Comparison of ENCODE assay signal across 1 cellular context in the genomic region with DNA sequence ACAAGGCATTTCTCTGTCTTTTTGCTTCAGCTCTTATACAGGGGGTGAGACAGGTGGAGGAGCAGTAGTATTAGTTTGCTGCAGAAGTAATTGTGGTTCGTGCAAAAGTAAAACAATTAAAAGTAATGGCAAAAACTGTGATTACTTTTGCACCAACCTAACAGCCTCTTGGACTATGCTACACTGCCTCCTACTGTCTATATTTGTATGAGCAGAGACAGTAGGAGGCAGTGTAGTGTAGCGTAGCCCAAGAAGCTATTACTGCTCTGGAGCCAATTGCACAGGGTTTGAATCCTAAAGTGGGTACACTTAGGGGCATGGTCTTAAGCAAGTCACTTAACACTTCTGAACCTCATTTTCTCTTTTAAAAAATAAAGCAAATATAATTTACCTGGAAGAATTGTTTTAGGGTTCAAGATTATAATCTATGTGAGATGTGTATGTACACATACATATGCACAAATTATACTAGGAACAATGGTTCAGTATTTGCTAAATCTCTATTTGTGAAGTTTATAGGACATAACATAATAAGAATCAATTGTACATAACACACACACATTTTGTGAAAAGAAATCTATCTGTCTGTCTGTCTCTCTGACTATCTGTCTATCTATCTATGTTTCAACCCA.
TF ChIP-seq lines count a peak whose summit lies in the region.

No MANE protein-coding gene starts in this region.

TF ChIP-seq in K562, 482 proteins besides CTCF, POLR2A, EP300 and RAD21 (continued from another document):
- TF ChIP-seq, protein P1, sequence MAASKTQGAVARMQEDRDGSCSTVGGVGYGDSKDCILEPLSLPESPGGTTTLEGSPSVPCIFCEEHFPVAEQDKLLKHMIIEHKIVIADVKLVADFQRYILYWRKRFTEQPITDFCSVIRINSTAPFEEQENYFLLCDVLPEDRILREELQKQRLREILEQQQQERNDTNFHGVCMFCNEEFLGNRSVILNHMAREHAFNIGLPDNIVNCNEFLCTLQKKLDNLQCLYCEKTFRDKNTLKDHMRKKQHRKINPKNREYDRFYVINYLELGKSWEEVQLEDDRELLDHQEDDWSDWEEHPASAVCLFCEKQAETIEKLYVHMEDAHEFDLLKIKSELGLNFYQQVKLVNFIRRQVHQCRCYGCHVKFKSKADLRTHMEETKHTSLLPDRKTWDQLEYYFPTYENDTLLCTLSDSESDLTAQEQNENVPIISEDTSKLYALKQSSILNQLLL (CRISPR knock-in tag; IDR thresholded peaks at IDR 0.05; ENCODE audit: borderline replicate concordance), result no peak
- TF ChIP-seq CCAR2 (IDR thresholded peaks at IDR 0.05; ENCODE audit: low read depth, low read length) (no peak), TAF15 (IDR thresholded peaks at IDR 0.05; ENCODE audit: low read depth, low read length) (no peak), NFXL1 (CRISPR knock-in tag; IDR thresholded peaks at IDR 0.05) (no peak)
- TF ChIP-seq, protein P2, sequence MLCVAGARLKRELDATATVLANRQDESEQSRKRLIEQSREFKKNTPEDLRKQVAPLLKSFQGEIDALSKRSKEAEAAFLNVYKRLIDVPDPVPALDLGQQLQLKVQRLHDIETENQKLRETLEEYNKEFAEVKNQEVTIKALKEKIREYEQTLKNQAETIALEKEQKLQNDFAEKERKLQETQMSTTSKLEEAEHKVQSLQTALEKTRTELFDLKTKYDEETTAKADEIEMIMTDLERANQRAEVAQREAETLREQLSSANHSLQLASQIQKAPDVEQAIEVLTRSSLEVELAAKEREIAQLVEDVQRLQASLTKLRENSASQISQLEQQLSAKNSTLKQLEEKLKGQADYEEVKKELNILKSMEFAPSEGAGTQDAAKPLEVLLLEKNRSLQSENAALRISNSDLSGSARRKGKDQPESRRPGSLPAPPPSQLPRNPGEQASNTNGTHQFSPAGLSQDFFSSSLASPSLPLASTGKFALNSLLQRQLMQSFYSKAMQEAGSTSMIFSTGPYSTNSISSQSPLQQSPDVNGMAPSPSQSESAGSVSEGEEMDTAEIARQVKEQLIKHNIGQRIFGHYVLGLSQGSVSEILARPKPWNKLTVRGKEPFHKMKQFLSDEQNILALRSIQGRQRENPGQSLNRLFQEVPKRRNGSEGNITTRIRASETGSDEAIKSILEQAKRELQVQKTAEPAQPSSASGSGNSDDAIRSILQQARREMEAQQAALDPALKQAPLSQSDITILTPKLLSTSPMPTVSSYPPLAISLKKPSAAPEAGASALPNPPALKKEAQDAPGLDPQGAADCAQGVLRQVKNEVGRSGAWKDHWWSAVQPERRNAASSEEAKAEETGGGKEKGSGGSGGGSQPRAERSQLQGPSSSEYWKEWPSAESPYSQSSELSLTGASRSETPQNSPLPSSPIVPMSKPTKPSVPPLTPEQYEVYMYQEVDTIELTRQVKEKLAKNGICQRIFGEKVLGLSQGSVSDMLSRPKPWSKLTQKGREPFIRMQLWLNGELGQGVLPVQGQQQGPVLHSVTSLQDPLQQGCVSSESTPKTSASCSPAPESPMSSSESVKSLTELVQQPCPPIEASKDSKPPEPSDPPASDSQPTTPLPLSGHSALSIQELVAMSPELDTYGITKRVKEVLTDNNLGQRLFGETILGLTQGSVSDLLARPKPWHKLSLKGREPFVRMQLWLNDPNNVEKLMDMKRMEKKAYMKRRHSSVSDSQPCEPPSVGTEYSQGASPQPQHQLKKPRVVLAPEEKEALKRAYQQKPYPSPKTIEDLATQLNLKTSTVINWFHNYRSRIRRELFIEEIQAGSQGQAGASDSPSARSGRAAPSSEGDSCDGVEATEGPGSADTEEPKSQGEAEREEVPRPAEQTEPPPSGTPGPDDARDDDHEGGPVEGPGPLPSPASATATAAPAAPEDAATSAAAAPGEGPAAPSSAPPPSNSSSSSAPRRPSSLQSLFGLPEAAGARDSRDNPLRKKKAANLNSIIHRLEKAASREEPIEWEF (CRISPR knock-in tag; IDR thresholded peaks at IDR 0.05), result no peak
- TF ChIP-seq, protein P3, sequence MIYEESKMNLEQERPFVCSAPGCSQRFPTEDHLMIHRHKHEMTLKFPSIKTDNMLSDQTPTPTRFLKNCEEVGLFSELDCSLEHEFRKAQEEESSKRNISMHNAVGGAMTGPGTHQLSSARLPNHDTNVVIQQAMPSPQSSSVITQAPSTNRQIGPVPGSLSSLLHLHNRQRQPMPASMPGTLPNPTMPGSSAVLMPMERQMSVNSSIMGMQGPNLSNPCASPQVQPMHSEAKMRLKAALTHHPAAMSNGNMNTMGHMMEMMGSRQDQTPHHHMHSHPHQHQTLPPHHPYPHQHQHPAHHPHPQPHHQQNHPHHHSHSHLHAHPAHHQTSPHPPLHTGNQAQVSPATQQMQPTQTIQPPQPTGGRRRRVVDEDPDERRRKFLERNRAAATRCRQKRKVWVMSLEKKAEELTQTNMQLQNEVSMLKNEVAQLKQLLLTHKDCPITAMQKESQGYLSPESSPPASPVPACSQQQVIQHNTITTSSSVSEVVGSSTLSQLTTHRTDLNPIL (CRISPR knock-in tag; IDR thresholded peaks at IDR 0.05), result no peak
